In the genomic region with DNA sequence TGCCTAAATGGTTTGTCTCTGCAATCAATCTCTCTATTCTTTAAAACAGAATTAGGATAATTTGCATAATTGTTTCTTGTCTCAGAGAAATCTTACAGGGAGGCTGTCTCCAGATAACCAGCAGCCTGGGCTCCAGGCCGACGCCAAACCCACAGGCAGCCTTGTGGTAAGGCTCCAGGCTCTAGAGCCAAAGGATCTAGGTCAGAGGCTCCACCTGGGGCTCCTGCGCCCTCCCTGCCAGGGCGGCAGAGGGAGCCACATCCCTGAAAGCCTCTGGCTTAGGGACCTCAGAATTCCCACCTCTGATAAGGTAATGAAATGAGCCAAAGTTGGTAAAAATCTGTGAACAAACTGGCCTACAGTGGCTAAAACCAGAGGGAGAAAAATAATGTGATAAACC, we compare ENCODE assay signal across 8 cellular contexts.
DNase-seq lines count a peak whose midpoint lies in the region; ATAC-seq, FAIRE-seq and TF ChIP-seq lines count a peak whose summit lies in the region.
"Not testable (repeated sequence)": the region's sequence is repeated elsewhere in the genome, so short reads cannot be mapped to it uniquely, and the experiment has no call there.

No MANE protein-coding gene starts in this region.

- not testable (repeated sequence) for H3K4me3 Mint-ChIP-seq in WTC11, neural progenitor cell

- TF ChIP-seq POLR2A in testis (IDR thresholded peaks at IDR 0.05) = not testable (repeated sequence)

- not testable (repeated sequence) for H3K9me3 Mint-ChIP-seq in WTC11, neural progenitor cell

- TF ChIP-seq CTCF in LNCaP clone FGC (IDR thresholded peaks at IDR 0.05; ENCODE audit: control insufficient read depth, extremely low read depth, insufficient read depth) (peak; percentile 11; the same call in 1 of the 2 replicates), bronchial epithelial cell (IDR thresholded peaks at IDR 0.05; ENCODE audit: insufficient read depth, low read length, severe bottlenecking) (peak; percentile 34), neural progenitor cell (IDR thresholded peaks at IDR 0.05) (peak; percentile 40)
- not testable (repeated sequence) for TF ChIP-seq CTCF in WTC11 (IDR thresholded peaks at IDR 0.05); fibroblast of the aortic adventitia (IDR thresholded peaks at IDR 0.05; ENCODE audit: insufficient read depth, low read length); testis (IDR thresholded peaks at IDR 0.05)

- H3K36me3 ChIP-seq in bronchial epithelial cell (ENCODE audit: control insufficient read depth, insufficient read depth, low read length); neural progenitor cell; testis (ENCODE audit: low read depth, missing control alignments): not testable (repeated sequence)

- WGBS in testis, 2 donors = 43 to 65% methylated on average over 4 of the region's 4 CpGs

- not testable (repeated sequence) for H3K27me3 Mint-ChIP-seq in WTC11 (ENCODE audit: low read depth); neural progenitor cell (ENCODE audit: insufficient read depth, low read depth)

- ATAC-seq in WTC11 (peak; percentile 97), left lobe of liver (peak; percentile 91)

- not testable (repeated sequence) for H3K27ac Mint-ChIP-seq in WTC11, neural progenitor cell

- peaks cover 12% of the 10 kb centered on the region for H3K27me3 ChIP-seq in bronchial epithelial cell (ENCODE audit: control insufficient read depth, insufficient read depth, low read length)
- H3K27me3 ChIP-seq in neural progenitor cell, testis: not testable (repeated sequence)

- intact Hi-C loops in testis (cut with DNase I; ENCODE audit: low total_unique reads) = not testable (repeated sequence)

- POLR2A ChIA-PET in WTC11 (lab: Charles Lee) = not testable (repeated sequence)

- DNase-seq in AG20443 (ENCODE audit: low spot score) (peak; percentile 52), WTC11 (ENCODE audit: low spot score) (peak; percentile 55), bronchial epithelial cell (ENCODE audit: low read depth) (peak; percentile 16), fibroblast of the aortic adventitia (ENCODE audit: low read depth) (peak; percentile 58), left lobe of liver (ENCODE audit: low spot score) (peak; percentile 53), neural progenitor cell (ENCODE audit: low spot score) (peak; percentile 47), testis (peak; percentile 9)
- not testable (repeated sequence) for DNase-seq in LNCaP clone FGC (ENCODE audit: low read depth)

- H3K4me1 Mint-ChIP-seq in WTC11 = peaks cover 12% of the 10 kb centered on the region
- not testable (repeated sequence) for H3K4me1 Mint-ChIP-seq in neural progenitor cell

- H3K9ac ChIP-seq in neural progenitor cell = not testable (repeated sequence)

- H3K4me1 ChIP-seq in neural progenitor cell, testis: not testable (repeated sequence)

- FAIRE-seq in bronchial epithelial cell (lab: Jason Lieb, UNC) = not testable (repeated sequence)

- H3F3A ChIP-seq in neural progenitor cell (ENCODE audit: low read depth) = not testable (repeated sequence)

- H3K79me2 ChIP-seq in neural progenitor cell (ENCODE audit: low read depth) = not testable (repeated sequence)

- not testable (repeated sequence) for H2AFZ ChIP-seq in neural progenitor cell (replicated peaks)

- H3K9me3 ChIP-seq in neural progenitor cell (ENCODE audit: low read depth); testis: not testable (repeated sequence)

- CTCF ChIA-PET in WTC11 (lab: Charles Lee) = interaction anchor here (1.0 kb wide), 1 partner anchor 180 kb away, joined by 3 read pairs; no protein-coding TSS in a partner anchor

- H3K36me3 Mint-ChIP-seq in WTC11, neural progenitor cell: not testable (repeated sequence)

- H3K4me3 ChIP-seq in LNCaP clone FGC (ENCODE audit: low read depth, low read length); bronchial epithelial cell (ENCODE audit: low read depth, low read length); fibroblast of the aortic adventitia (ENCODE audit: low read depth, low read length); neural progenitor cell; testis: not testable (repeated sequence)

- not testable (repeated sequence) for H4K20me1 ChIP-seq in neural progenitor cell (ENCODE audit: low read depth)

- not testable (repeated sequence) for H3K4me2 ChIP-seq in neural progenitor cell

- not testable (repeated sequence) for H3K27ac ChIP-seq in neural progenitor cell, testis

TF ChIP-seq in WTC11, 78 proteins besides CTCF, POLR2A, EP300 and RAD21:
- peak; percentile 67 for TF ChIP-seq ZNF121 (CRISPR knock-in tag; IDR thresholded peaks at IDR 0.05)
